Comparison of ENCODE assay signal across 8 cellular contexts in the genomic region with DNA sequence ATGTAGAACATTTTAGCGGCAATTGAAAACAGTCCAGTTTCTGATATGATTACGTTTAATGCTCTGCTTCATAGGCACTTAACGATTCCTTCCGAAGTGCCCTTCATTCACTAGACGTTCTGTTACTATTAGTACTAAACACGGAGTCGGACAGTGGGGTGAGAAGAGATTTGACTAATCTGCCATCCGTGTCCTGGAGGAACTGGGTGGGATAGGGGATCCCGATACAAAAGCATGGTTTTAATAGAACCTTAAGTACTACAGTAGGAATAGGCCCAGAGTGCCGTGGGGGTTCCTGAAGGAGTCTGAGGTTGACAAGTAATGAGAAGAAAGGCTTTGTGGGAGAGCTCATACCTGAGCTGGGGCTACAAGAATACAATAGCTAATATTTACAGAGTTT. TPM values are rescaled to one million over a fixed set of nuclear protein-coding genes. Genes with fewer than 3 reads are reported as not detected.
DNase-seq lines count a peak whose midpoint lies in the region; ATAC-seq and TF ChIP-seq lines count a peak whose summit lies in the region.

No MANE protein-coding gene starts in this region.

- H3K27me3 Mint-ChIP-seq in activated T-cell treated with anti-CD3 and anti-CD28 coated beads, Interleukin-2, amount 50 U/mL, for 24 hours: no peaks in the 10 kb centered on the region
- no peaks in the 10 kb centered on the region for H3K27me3 Mint-ChIP-seq in activated T-helper 17 cell treated with anti-CD3 and anti-CD28 coated beads, Interleukin-2, amount 50 U/mL, for 72 hours

- peaks cover 23% of the 10 kb centered on the region for H3K4me1 Mint-ChIP-seq in activated T-cell treated with anti-CD3 and anti-CD28 coated beads, Interleukin-2, amount 50 U/mL, for 24 hours (ENCODE audit: low read depth)
- H3K4me1 Mint-ChIP-seq in activated T-helper 17 cell treated with anti-CD3 and anti-CD28 coated beads, Interleukin-2, amount 50 U/mL, for 72 hours: peaks cover 13% of the 10 kb centered on the region

- no peak for DNase-seq in activated T-cell treated with anti-CD3 and anti-CD28 coated beads, Interleukin-2, amount 50 U/mL, for 24 hours
- DNase-seq in activated T-cell treated with anti-CD3 and anti-CD28 coated beads for 4 hours (no peak), kidney epithelial cell (ENCODE audit: low read depth) (no peak), thyroid gland (peak in 1 of 2 donors; percentile 3), SHP77 treated with DMSO at 0.1 percent for 48 hours (lab: John Stamatoyannopoulos, UW) (no peak), cerebellum (ENCODE audit: low spot score) (no peak)

- no peaks in the 10 kb centered on the region for H3K9me3 ChIP-seq in thyroid gland

- H3K27me3 ChIP-seq in kidney epithelial cell (ENCODE audit: control insufficient read depth, insufficient read depth, low read length) (no peaks in the 10 kb centered on the region), thyroid gland (no peaks in the 10 kb centered on the region)

- ATAC-seq in activated T-helper 17 cell treated with anti-CD3 and anti-CD28 coated beads, Interleukin-2, amount 50 U/mL, for 72 hours (replicated peaks): no peak
- ATAC-seq in HG03469 (IDR thresholded peaks at IDR 0.05; ENCODE audit: unreplicated experiment): no peak

- no peak overlapping the region for H3K27ac ChIP-seq in thyroid gland

- no peaks in the 10 kb centered on the region for H3K36me3 ChIP-seq in kidney epithelial cell (ENCODE audit: control insufficient read depth, insufficient read depth, low read length)
- no peaks in the 10 kb centered on the region for H3K36me3 ChIP-seq in thyroid gland

- TF ChIP-seq POLR2A in thyroid gland (IDR thresholded peaks at IDR 0.05): no peak

- intact Hi-C loops in thyroid gland (cut with DNase I): no loop called here

- H3K4me3 ChIP-seq in kidney epithelial cell (ENCODE audit: low read depth, low read length) (peak overlapping the region; percentile 59), thyroid gland (replicated peaks in 1 of 3) (peak overlapping the region; percentile 69 to 76 (median 71))

- 12 to 21% methylated on average over 10 of the region's 10 CpGs for WGBS in thyroid gland, 2 donors

- peak overlapping the region; percentile 90 for H3K4me3 Mint-ChIP-seq in activated T-cell treated with anti-CD3 and anti-CD28 coated beads, Interleukin-2, amount 50 U/mL, for 24 hours
- H3K4me3 Mint-ChIP-seq in activated T-helper 17 cell treated with anti-CD3 and anti-CD28 coated beads, Interleukin-2, amount 50 U/mL, for 72 hours: peak overlapping the region; percentile 97

- no peak for TF ChIP-seq CTCF in kidney epithelial cell (IDR thresholded peaks at IDR 0.05; ENCODE audit: insufficient read depth, low read length, poor library complexity, severe bottlenecking)
- TF ChIP-seq CTCF in thyroid gland (IDR thresholded peaks at IDR 0.05): no peak

- peaks cover 0 to 5% of the 10 kb centered on the region in 2 donors for H3K4me1 ChIP-seq in thyroid gland

- H3K9me3 Mint-ChIP-seq in activated T-cell treated with anti-CD3 and anti-CD28 coated beads, Interleukin-2, amount 50 U/mL, for 24 hours: peaks cover 10% of the 10 kb centered on the region
- H3K9me3 Mint-ChIP-seq in activated T-helper 17 cell treated with anti-CD3 and anti-CD28 coated beads, Interleukin-2, amount 50 U/mL, for 72 hours: peaks cover 2% of the 10 kb centered on the region

- H3K36me3 Mint-ChIP-seq in activated T-cell treated with anti-CD3 and anti-CD28 coated beads, Interleukin-2, amount 50 U/mL, for 24 hours (ENCODE audit: low read depth): peaks cover 20% of the 10 kb centered on the region
- H3K36me3 Mint-ChIP-seq in activated T-helper 17 cell treated with anti-CD3 and anti-CD28 coated beads, Interleukin-2, amount 50 U/mL, for 72 hours (ENCODE audit: low read depth): no peaks in the 10 kb centered on the region

- peak overlapping the region; percentile 93 for H3K27ac Mint-ChIP-seq in activated T-cell treated with anti-CD3 and anti-CD28 coated beads, Interleukin-2, amount 50 U/mL, for 24 hours
- H3K27ac Mint-ChIP-seq in activated T-helper 17 cell treated with anti-CD3 and anti-CD28 coated beads, Interleukin-2, amount 50 U/mL, for 72 hours: peak overlapping the region; percentile 97

RNA-seq across cellular contexts. Expression of a gene that starts 0.6 kb away (rescaled TPM):
- 1 to 10 TPM; 4.5 to 8.2 TPM for total RNA-seq in activated T-helper 17 cell treated with anti-CD3 and anti-CD28 coated beads, Interleukin-2, amount 50 U/mL, for 72 hours
- 14.1 and 22.7 TPM in 2 replicates for total RNA-seq in kidney epithelial cell
- 10 to 100 TPM; 39.0 to 54.6 (median 47.3) TPM for total RNA-seq in thyroid gland
- 15.8 TPM for total RNA-seq in cerebellum

RNA-seq across cellular contexts. Expression of a gene that starts 0.7 kb away (rescaled TPM):
- 10 to 100 TPM; 14.0 to 18.6 TPM for total RNA-seq in activated T-helper 17 cell treated with anti-CD3 and anti-CD28 coated beads, Interleukin-2, amount 50 U/mL, for 72 hours
- 12.5 and 15.1 TPM in 2 replicates for total RNA-seq in kidney epithelial cell
- total RNA-seq in thyroid gland: 10 to 100 TPM; 12.4 to 19.3 (median 16.3) TPM
- total RNA-seq in cerebellum: 50.8 TPM

RNA-seq across cellular contexts. Expression of a gene that starts 13.3 kb away (rescaled TPM):
- under 1 TPM in 1 of 2 donors, not detected in 1; 0.58 TPM for total RNA-seq in activated T-helper 17 cell treated with anti-CD3 and anti-CD28 coated beads, Interleukin-2, amount 50 U/mL, for 72 hours
- total RNA-seq in kidney epithelial cell: 0.14 and 0.46 TPM in 2 replicates
- total RNA-seq in thyroid gland: 1 to 10 TPM; 1.3 to 4.6 (median 1.6) TPM
- total RNA-seq in cerebellum: 26.1 TPM
